Comparison of ENCODE assay signal across 8 cellular contexts in the genomic region with DNA sequence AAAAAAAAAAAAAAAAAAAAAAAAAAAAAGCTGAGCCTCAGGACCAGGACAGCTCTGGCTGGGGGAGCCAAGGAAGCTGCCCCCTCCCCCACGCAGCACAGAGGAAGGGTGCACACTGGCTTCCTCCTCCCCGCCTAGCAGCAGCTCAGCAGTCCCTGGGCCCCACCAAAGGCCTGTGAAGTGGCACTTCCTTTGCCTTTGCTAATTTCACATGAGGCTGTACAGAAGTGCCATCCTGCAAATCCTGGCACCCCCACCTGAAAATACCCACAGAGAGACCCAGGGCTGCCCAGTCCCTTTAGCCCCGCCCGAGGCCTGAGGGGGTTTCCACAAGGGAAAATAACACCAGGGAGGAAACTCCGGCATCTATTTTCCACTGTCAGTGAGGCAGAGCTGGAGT. TPM values are rescaled to one million over a fixed set of nuclear protein-coding genes. Genes with fewer than 3 reads are reported as not detected.
DNase-seq lines count a peak whose midpoint lies in the region; ATAC-seq and TF ChIP-seq lines count a peak whose summit lies in the region.

No MANE protein-coding gene starts in this region.

- DNase-seq in HL-60 (ENCODE audit: low read depth in 1 of 2, low spot score in 1 of 2) = peak; percentile 86 to 94
- DNase-seq in activated CD4-positive, alpha-beta T cell treated with anti-CD3 and anti-CD28 coated beads, Interleukin-2, amount 10 ng/mL, durations not matched to agents 24 days and 14 days = peak; percentile 85
- no peak for DNase-seq in endothelial cell (ENCODE audit: low spot score)
- DNase-seq in stimulated activated CD8-positive, alpha-beta memory T cell treated with anti-CD3 and anti-CD28 coated beads, Interleukin-12 subunit alpha, Interleukin-12 subunit beta, amount 100 ng/mL, for 4 hours (ENCODE audit: low read depth) = peak; percentile 30
- DNase-seq in NCI-H510A treated with DMSO at 0.1 percent for 48 hours (lab: John Stamatoyannopoulos, UW) = no peak
- DNase-seq in NCI-H748 (lab: John Stamatoyannopoulos, UW; ENCODE audit: unreplicated experiment) = no peak
- no peak for DNase-seq in dedifferentiated amniotic fluid mesenchymal stem cell (ENCODE audit: extremely low spot score)

- ATAC-seq in GM18517 (IDR thresholded peaks at IDR 0.05; ENCODE audit: unreplicated experiment) = no peak

- peak overlapping the region; percentile 93 for H3K27ac ChIP-seq in HL-60 (replicated peaks)

- peak overlapping the region; percentile 90 for H3K27ac Mint-ChIP-seq in activated CD4-positive, alpha-beta T cell treated with anti-CD3 and anti-CD28 coated beads, Interleukin-2, amount 10 ng/mL, durations not matched to agents 24 days and 14 days
- peak overlapping the region; percentile 94 for H3K27ac Mint-ChIP-seq in endothelial cell (ENCODE audit: unreplicated experiment)

- intact Hi-C loops in activated CD4-positive, alpha-beta T cell treated with anti-CD3 and anti-CD28 coated beads, Interleukin-2, amount 10 ng/mL, durations not matched to agents 24 days and 14 days (cut with micrococcal nuclease) = no loop called here

- H3K36me3 Mint-ChIP-seq in activated CD4-positive, alpha-beta T cell treated with anti-CD3 and anti-CD28 coated beads, Interleukin-2, amount 10 ng/mL, durations not matched to agents 24 days and 14 days (ENCODE audit: low read depth) = peaks cover 66% of the 10 kb centered on the region
- peaks cover 39% of the 10 kb centered on the region for H3K36me3 Mint-ChIP-seq in endothelial cell (ENCODE audit: low read depth, unreplicated experiment)

- no peaks in the 10 kb centered on the region for H3K27me3 Mint-ChIP-seq in activated CD4-positive, alpha-beta T cell treated with anti-CD3 and anti-CD28 coated beads, Interleukin-2, amount 10 ng/mL, durations not matched to agents 24 days and 14 days
- H3K27me3 Mint-ChIP-seq in endothelial cell (ENCODE audit: unreplicated experiment) = peaks cover 27% of the 10 kb centered on the region

- TF ChIP-seq CTCF in HL-60 (IDR thresholded peaks at IDR 0.05; ENCODE audit: insufficient read depth, low read length) (no peak), endothelial cell (IDR thresholded peaks at IDR 0.05; ENCODE audit: unreplicated experiment) (no peak)

- peaks cover 71% of the 10 kb centered on the region for H3K4me1 Mint-ChIP-seq in activated CD4-positive, alpha-beta T cell treated with anti-CD3 and anti-CD28 coated beads, Interleukin-2, amount 10 ng/mL, durations not matched to agents 24 days and 14 days
- peaks cover 70% of the 10 kb centered on the region for H3K4me1 Mint-ChIP-seq in endothelial cell (ENCODE audit: unreplicated experiment)

- H3K9me3 Mint-ChIP-seq in activated CD4-positive, alpha-beta T cell treated with anti-CD3 and anti-CD28 coated beads, Interleukin-2, amount 10 ng/mL, durations not matched to agents 24 days and 14 days = no peaks in the 10 kb centered on the region
- no peaks in the 10 kb centered on the region for H3K9me3 Mint-ChIP-seq in endothelial cell (ENCODE audit: unreplicated experiment)

- peak overlapping the region; percentile 62 for H3K4me3 ChIP-seq in HL-60 (replicated peaks; ENCODE audit: insufficient read depth, low read length)

- H3K4me3 Mint-ChIP-seq in activated CD4-positive, alpha-beta T cell treated with anti-CD3 and anti-CD28 coated beads, Interleukin-2, amount 10 ng/mL, durations not matched to agents 24 days and 14 days = peak overlapping the region; percentile 93
- no peak overlapping the region for H3K4me3 Mint-ChIP-seq in endothelial cell (ENCODE audit: unreplicated experiment)

- H3K27me3 ChIP-seq in HL-60 (ENCODE audit: insufficient read depth, poor library complexity, severe bottlenecking) = no peaks in the 10 kb centered on the region

RNA-seq across cellular contexts. Expression of gene RHOG, which starts 3.9 kb away (rescaled TPM):
- 174 and 176 TPM in 2 replicates for total RNA-seq in activated CD4-positive, alpha-beta T cell treated with anti-CD3 and anti-CD28 coated beads, Interleukin-2, amount 10 ng/mL, durations not matched to agents 24 days and 14 days
- 76.5 TPM for total RNA-seq in endothelial cell (ENCODE audit: unreplicated experiment)

RNA-seq across cellular contexts. Expression of gene STIM1, which starts 18.6 kb away (rescaled TPM):
- 60.6 and 63.4 TPM in 2 replicates for total RNA-seq in activated CD4-positive, alpha-beta T cell treated with anti-CD3 and anti-CD28 coated beads, Interleukin-2, amount 10 ng/mL, durations not matched to agents 24 days and 14 days
- total RNA-seq in endothelial cell (ENCODE audit: unreplicated experiment) = 35.9 TPM

RNA-seq across cellular contexts. Expression of gene PGAP2, which starts 28.5 kb away (rescaled TPM):
- total RNA-seq in activated CD4-positive, alpha-beta T cell treated with anti-CD3 and anti-CD28 coated beads, Interleukin-2, amount 10 ng/mL, durations not matched to agents 24 days and 14 days = 30.0 and 32.5 TPM in 2 replicates
- total RNA-seq in endothelial cell (ENCODE audit: unreplicated experiment) = 22.7 TPM

RNA-seq across cellular contexts. Expression of gene NUP98, which starts 39.5 kb away (rescaled TPM):
- 122 and 129 TPM in 2 replicates for total RNA-seq in activated CD4-positive, alpha-beta T cell treated with anti-CD3 and anti-CD28 coated beads, Interleukin-2, amount 10 ng/mL, durations not matched to agents 24 days and 14 days
- total RNA-seq in endothelial cell (ENCODE audit: unreplicated experiment) = 59.9 TPM

Comparison
In these comparisons a context has a peak if more than half of its experiments do, and no peak if none do; other contexts are left out.
1. DNase-seq: peak in HL-60 (2 of 2), activated CD4-positive, alpha-beta T cell treated with anti-CD3 and anti-CD28 coated beads, Interleukin-2, amount 10 ng/mL, durations not matched to agents 24 days and 14 days (single experiment) and stimulated activated CD8-positive, alpha-beta memory T cell treated with anti-CD3 and anti-CD28 coated beads, Interleukin-12 subunit alpha, Interleukin-12 subunit beta, amount 100 ng/mL, for 4 hours (single experiment); none in endothelial cell (single experiment), NCI-H510A treated with DMSO at 0.1 percent for 48 hours (single experiment), NCI-H748 (single experiment) and dedifferentiated amniotic fluid mesenchymal stem cell (single experiment).